ENCODE assay signal across 1 cellular context in genomic region chr3:45273681-45274515, GRCh38.
TF ChIP-seq lines count a peak whose summit lies in the region.

No MANE protein-coding gene starts in this region.

TF ChIP-seq in K562, 482 proteins besides CTCF, POLR2A, EP300 and RAD21 (continued from another document and continues in another):
- TF ChIP-seq, protein P1, sequence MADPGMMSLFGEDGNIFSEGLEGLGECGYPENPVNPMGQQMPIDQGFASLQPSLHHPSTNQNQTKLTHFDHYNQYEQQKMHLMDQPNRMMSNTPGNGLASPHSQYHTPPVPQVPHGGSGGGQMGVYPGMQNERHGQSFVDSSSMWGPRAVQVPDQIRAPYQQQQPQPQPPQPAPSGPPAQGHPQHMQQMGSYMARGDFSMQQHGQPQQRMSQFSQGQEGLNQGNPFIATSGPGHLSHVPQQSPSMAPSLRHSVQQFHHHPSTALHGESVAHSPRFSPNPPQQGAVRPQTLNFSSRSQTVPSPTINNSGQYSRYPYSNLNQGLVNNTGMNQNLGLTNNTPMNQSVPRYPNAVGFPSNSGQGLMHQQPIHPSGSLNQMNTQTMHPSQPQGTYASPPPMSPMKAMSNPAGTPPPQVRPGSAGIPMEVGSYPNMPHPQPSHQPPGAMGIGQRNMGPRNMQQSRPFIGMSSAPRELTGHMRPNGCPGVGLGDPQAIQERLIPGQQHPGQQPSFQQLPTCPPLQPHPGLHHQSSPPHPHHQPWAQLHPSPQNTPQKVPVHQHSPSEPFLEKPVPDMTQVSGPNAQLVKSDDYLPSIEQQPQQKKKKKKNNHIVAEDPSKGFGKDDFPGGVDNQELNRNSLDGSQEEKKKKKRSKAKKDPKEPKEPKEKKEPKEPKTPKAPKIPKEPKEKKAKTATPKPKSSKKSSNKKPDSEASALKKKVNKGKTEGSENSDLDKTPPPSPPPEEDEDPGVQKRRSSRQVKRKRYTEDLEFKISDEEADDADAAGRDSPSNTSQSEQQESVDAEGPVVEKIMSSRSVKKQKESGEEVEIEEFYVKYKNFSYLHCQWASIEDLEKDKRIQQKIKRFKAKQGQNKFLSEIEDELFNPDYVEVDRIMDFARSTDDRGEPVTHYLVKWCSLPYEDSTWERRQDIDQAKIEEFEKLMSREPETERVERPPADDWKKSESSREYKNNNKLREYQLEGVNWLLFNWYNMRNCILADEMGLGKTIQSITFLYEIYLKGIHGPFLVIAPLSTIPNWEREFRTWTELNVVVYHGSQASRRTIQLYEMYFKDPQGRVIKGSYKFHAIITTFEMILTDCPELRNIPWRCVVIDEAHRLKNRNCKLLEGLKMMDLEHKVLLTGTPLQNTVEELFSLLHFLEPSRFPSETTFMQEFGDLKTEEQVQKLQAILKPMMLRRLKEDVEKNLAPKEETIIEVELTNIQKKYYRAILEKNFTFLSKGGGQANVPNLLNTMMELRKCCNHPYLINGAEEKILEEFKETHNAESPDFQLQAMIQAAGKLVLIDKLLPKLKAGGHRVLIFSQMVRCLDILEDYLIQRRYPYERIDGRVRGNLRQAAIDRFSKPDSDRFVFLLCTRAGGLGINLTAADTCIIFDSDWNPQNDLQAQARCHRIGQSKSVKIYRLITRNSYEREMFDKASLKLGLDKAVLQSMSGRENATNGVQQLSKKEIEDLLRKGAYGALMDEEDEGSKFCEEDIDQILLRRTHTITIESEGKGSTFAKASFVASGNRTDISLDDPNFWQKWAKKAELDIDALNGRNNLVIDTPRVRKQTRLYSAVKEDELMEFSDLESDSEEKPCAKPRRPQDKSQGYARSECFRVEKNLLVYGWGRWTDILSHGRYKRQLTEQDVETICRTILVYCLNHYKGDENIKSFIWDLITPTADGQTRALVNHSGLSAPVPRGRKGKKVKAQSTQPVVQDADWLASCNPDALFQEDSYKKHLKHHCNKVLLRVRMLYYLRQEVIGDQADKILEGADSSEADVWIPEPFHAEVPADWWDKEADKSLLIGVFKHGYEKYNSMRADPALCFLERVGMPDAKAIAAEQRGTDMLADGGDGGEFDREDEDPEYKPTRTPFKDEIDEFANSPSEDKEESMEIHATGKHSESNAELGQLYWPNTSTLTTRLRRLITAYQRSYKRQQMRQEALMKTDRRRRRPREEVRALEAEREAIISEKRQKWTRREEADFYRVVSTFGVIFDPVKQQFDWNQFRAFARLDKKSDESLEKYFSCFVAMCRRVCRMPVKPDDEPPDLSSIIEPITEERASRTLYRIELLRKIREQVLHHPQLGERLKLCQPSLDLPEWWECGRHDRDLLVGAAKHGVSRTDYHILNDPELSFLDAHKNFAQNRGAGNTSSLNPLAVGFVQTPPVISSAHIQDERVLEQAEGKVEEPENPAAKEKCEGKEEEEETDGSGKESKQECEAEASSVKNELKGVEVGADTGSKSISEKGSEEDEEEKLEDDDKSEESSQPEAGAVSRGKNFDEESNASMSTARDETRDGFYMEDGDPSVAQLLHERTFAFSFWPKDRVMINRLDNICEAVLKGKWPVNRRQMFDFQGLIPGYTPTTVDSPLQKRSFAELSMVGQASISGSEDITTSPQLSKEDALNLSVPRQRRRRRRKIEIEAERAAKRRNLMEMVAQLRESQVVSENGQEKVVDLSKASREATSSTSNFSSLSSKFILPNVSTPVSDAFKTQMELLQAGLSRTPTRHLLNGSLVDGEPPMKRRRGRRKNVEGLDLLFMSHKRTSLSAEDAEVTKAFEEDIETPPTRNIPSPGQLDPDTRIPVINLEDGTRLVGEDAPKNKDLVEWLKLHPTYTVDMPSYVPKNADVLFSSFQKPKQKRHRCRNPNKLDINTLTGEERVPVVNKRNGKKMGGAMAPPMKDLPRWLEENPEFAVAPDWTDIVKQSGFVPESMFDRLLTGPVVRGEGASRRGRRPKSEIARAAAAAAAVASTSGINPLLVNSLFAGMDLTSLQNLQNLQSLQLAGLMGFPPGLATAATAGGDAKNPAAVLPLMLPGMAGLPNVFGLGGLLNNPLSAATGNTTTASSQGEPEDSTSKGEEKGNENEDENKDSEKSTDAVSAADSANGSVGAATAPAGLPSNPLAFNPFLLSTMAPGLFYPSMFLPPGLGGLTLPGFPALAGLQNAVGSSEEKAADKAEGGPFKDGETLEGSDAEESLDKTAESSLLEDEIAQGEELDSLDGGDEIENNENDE (IDR thresholded peaks at IDR 0.05; ENCODE audit: low read depth, low read length) = no peak
- TF ChIP-seq CTCFL (IDR thresholded peaks at IDR 0.05; ENCODE audit: borderline replicate concordance, insufficient read depth, low read depth, low read length, poor library complexity, severe bottlenecking) = no peak
- TF ChIP-seq ETV1 (tag; conservative IDR thresholded peaks at IDR 0.05; ENCODE audit: low read depth) = peak; percentile 51
- peak; percentile 64 for TF ChIP-seq CHD2 (IDR thresholded peaks at IDR 0.05; ENCODE audit: low read depth, low read length)
- TF ChIP-seq, protein P2, sequence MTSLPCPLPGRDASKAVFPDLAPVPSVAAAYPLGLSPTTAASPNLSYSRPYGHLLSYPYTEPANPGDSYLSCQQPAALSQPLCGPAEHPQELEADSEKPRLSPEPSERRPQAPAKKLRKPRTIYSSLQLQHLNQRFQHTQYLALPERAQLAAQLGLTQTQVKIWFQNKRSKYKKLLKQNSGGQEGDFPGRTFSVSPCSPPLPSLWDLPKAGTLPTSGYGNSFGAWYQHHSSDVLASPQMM (CRISPR knock-in tag; IDR thresholded peaks at IDR 0.05) = 0 out of 2 replicates have a peak, but pooled peaks have one; percentile 19
- peak; percentile 88 for TF ChIP-seq CBFA2T2 (conservative IDR thresholded peaks at IDR 0.05)
- TF ChIP-seq ZKSCAN8 (CRISPR knock-in tag; IDR thresholded peaks at IDR 0.05) = peak; percentile 82
- peak; percentile 8; the same call in 1 of the 2 replicates for TF ChIP-seq ZKSCAN1 (IDR thresholded peaks at IDR 0.05; ENCODE audit: low read depth, low read length)
- TF ChIP-seq, protein P3, sequence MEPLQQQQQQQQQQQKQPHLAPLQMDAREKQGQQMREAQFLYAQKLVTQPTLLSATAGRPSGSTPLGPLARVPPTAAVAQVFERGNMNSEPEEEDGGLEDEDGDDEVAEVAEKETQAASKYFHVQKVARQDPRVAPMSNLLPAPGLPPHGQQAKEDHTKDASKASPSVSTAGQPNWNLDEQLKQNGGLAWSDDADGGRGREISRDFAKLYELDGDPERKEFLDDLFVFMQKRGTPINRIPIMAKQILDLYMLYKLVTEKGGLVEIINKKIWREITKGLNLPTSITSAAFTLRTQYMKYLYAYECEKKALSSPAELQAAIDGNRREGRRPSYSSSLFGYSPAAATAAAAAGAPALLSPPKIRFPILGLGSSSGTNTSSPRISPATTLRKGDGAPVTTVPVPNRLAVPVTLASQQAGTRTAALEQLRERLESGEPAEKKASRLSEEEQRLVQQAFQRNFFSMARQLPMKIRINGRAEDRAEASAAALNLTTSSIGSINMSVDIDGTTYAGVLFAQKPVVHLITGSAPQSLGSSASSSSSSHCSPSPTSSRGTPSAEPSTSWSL (CRISPR knock-in tag; IDR thresholded peaks at IDR 0.05; ENCODE audit: borderline replicate concordance) = no peak
- peak; percentile 87 for TF ChIP-seq CHAMP1 (IDR thresholded peaks at IDR 0.05)
- TF ChIP-seq ZNF436 (CRISPR knock-in tag; IDR thresholded peaks at IDR 0.05) = no peak
- TF ChIP-seq NFE2 (IDR thresholded peaks at IDR 0.05; ENCODE audit: low read depth) = peak; percentile 99
- TF ChIP-seq ZNF778 (CRISPR knock-in tag; IDR thresholded peaks at IDR 0.05) = no peak
- no peak for TF ChIP-seq ZNF75A (CRISPR knock-in tag; IDR thresholded peaks at IDR 0.05)
- peak; percentile 82 for TF ChIP-seq EP400 (IDR thresholded peaks at IDR 0.05)
- peak; percentile 51 to 61; a peak in 3 of 4 replicates for TF ChIP-seq MAZ (CRISPR knock-in tag; conservative IDR thresholded peaks at IDR 0.05 in 1 of 2, IDR thresholded peaks at IDR 0.05 in 1 of 2)
- 0 out of 2 replicates have a peak, but pooled peaks have one; percentile 31 for TF ChIP-seq HNRNPL (IDR thresholded peaks at IDR 0.05; ENCODE audit: low read depth, low read length)
- TF ChIP-seq TBP (optimal IDR thresholded peaks at IDR 0.05; ENCODE audit: low read depth, low read length) = peak; percentile 36
- peak in 1 of 2 experiments; percentile 48; a peak in 1 of 4 replicates for TF ChIP-seq SRF (CRISPR knock-in tag; IDR thresholded peaks at IDR 0.05)
- no peak for TF ChIP-seq ZNF717 (CRISPR knock-in tag; IDR thresholded peaks at IDR 0.05)
- TF ChIP-seq POLR2AphosphoS5 (IDR thresholded peaks at IDR 0.05; ENCODE audit: control insufficient read depth, insufficient read depth, low read depth, low read length) = peak; percentile 76
- no peak for TF ChIP-seq SAFB (IDR thresholded peaks at IDR 0.05; ENCODE audit: borderline replicate concordance, low read depth, low read length)
- TF ChIP-seq PHF8 (IDR thresholded peaks at IDR 0.05; ENCODE audit: borderline replicate concordance, low read length) = peak; percentile 25; the same call in 1 of the 2 replicates
- TF ChIP-seq ZNF551 (CRISPR knock-in tag; IDR thresholded peaks at IDR 0.05) = no peak
- TF ChIP-seq SMAD4 (CRISPR knock-in tag; conservative IDR thresholded peaks at IDR 0.05) = peak; percentile 83
- TF ChIP-seq FOXK1 (CRISPR knock-in tag; IDR thresholded peaks at IDR 0.05; ENCODE audit: borderline replicate concordance) = no peak
- TF ChIP-seq BHLHE40 (IDR thresholded peaks at IDR 0.05; ENCODE audit: low read length) = peak; percentile 78
- TF ChIP-seq, protein P4, sequence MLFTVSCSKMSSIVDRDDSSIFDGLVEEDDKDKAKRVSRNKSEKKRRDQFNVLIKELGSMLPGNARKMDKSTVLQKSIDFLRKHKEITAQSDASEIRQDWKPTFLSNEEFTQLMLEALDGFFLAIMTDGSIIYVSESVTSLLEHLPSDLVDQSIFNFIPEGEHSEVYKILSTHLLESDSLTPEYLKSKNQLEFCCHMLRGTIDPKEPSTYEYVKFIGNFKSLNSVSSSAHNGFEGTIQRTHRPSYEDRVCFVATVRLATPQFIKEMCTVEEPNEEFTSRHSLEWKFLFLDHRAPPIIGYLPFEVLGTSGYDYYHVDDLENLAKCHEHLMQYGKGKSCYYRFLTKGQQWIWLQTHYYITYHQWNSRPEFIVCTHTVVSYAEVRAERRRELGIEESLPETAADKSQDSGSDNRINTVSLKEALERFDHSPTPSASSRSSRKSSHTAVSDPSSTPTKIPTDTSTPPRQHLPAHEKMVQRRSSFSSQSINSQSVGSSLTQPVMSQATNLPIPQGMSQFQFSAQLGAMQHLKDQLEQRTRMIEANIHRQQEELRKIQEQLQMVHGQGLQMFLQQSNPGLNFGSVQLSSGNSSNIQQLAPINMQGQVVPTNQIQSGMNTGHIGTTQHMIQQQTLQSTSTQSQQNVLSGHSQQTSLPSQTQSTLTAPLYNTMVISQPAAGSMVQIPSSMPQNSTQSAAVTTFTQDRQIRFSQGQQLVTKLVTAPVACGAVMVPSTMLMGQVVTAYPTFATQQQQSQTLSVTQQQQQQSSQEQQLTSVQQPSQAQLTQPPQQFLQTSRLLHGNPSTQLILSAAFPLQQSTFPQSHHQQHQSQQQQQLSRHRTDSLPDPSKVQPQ (CRISPR knock-in tag; IDR thresholded peaks at IDR 0.05; ENCODE audit: borderline replicate concordance) = no peak
- TF ChIP-seq, protein P5, sequence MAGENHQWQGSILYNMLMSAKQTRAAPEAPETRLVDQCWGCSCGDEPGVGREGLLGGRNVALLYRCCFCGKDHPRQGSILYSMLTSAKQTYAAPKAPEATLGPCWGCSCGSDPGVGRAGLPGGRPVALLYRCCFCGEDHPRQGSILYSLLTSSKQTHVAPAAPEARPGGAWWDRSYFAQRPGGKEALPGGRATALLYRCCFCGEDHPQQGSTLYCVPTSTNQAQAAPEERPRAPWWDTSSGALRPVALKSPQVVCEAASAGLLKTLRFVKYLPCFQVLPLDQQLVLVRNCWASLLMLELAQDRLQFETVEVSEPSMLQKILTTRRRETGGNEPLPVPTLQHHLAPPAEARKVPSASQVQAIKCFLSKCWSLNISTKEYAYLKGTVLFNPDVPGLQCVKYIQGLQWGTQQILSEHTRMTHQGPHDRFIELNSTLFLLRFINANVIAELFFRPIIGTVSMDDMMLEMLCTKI (IDR thresholded peaks at IDR 0.05; ENCODE audit: partially characterized antibody) = no peak
- TF ChIP-seq C11orf30 (IDR thresholded peaks at IDR 0.05; ENCODE audit: low read depth) = peak; percentile 99
- peak in 1 of 2 experiments; percentile 62; a peak in 1 of 4 replicates for TF ChIP-seq TEAD1 (CRISPR knock-in tag; IDR thresholded peaks at IDR 0.05)
- peak; percentile 98 for TF ChIP-seq GATAD2A (IDR thresholded peaks at IDR 0.05)
- peak; percentile 39; the same call in 1 of the 2 replicates for TF ChIP-seq STAT5A (IDR thresholded peaks at IDR 0.05; ENCODE audit: borderline replicate concordance, low read length)
- TF ChIP-seq KHSRP (IDR thresholded peaks at IDR 0.05) = no peak
- no peak for TF ChIP-seq DDX20 (tag; IDR thresholded peaks at IDR 0.05; ENCODE audit: low read depth)
- TF ChIP-seq NR1H2 (CRISPR knock-in tag; IDR thresholded peaks at IDR 0.05) = no peak
- peak; percentile 55 for TF ChIP-seq ZFP36 (IDR thresholded peaks at IDR 0.05; ENCODE audit: low read depth, low read length, partially characterized antibody)
- TF ChIP-seq ZNF584 (CRISPR knock-in tag; IDR thresholded peaks at IDR 0.05; ENCODE audit: low read depth) = peak; percentile 66; the same call in 1 of the 2 replicates
- no peak for TF ChIP-seq FUS (optimal IDR thresholded peaks at IDR 0.05; ENCODE audit: low read depth, low read length)
- peak; percentile 80; the same call in 1 of the 2 replicates for TF ChIP-seq TARDBP (IDR thresholded peaks at IDR 0.05)
- peak; percentile 68; the same call in 1 of the 2 replicates for TF ChIP-seq NR2C1 (IDR thresholded peaks at IDR 0.05)
- TF ChIP-seq NR2C1 (tag; IDR thresholded peaks at IDR 0.05) = peak; percentile 81
